ENCODE assay signal across 28 cellular contexts in the genomic region with DNA sequence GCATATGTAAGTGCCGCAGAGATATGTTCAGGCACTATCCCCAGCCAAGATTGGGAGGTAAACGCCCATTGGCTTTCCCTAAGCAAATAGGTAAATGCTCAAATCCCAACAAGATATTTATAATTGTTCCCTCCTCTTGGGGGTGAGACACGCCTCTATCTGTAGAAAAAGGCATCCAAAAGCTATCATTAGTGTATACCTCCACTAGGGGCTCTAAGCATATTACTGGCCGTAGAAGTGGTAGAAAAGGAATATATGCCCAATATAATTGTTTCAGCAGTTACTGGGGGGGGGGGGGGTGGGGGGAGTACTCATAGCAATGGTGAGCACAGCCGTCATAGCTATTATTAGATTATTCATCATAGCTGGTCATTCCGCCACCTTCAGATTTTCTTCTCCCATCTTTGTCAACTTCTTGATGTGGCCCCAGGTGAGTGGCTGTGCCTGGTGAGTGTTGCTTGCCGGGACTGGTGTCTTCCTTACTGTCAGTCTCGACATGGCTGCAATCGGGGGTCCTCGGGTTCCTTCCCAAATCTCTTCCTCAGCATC.
"Had no signal": no experiment of that assay in that cellular context is flagged by ENCODE, and none has a peak within 500 bp of the region (broad histone marks: within the 10 kb centered on the region; RNA-seq: fewer than 3 reads in every experiment).

No MANE protein-coding gene starts in this region.

- H3K36me3 Mint-ChIP-seq: mesothelial cell of epicardium; naive B cell; natural killer cell; neural progenitor cell; stimulated activated memory B cell treated with anti-CD40 and anti-IgM and Interleukin-4, amounts not matched to agents 10 μg/mL and 1 μg/mL and 100 μg/mL, for 72 hours had no signal

- H3K27me3 ChIP-seq: neural progenitor cell, neutrophil, ovary, right atrium auricular region, right lobe of liver, tibial nerve, upper lobe of left lung, vagina had no signal

- DNase-seq: hypothalamus; islet precursor cell; left ventricle myocardium inferior; mesendoderm; naive B cell; natural killer cell; nephron progenitor cell; occipital lobe; ovary; right lobe of liver; stimulated activated CD4-positive, alpha-beta T cell treated with anti-CD3 and anti-CD28 coated beads, Interleukin-12 subunit alpha, Interleukin-12 subunit beta, amount 100 ng/mL, for 4 hours; stimulated activated CD4-positive, alpha-beta T cell treated with anti-CD3 and anti-CD28 coated beads, Interleukin-15, amount 100 ng/mL, for 24 hours; stimulated activated CD4-positive, alpha-beta T cell treated with anti-CD3 and anti-CD28 coated beads, Interleukin-2, amount 100 ng/mL, for 24 hours; stimulated activated CD4-positive, alpha-beta T cell treated with anti-CD3 and anti-CD28 coated beads, Interleukin-4, amount 100 ng/mL, for 1 hour; stimulated activated naive CD4-positive, alpha-beta T cell treated with Interleukin-2 at 50 U/mL for 16 hours; stimulated activated naive CD8-positive, alpha-beta T cell treated with anti-CD3 and anti-CD28 coated beads, Interleukin-15, amount 100 ng/mL, for 72 hours; substantia nigra; upper lobe of left lung had no signal

- H3K4me2 ChIP-seq: neural progenitor cell had no signal

- H3K4me3 Mint-ChIP-seq: mesothelial cell of epicardium; naive B cell; natural killer cell; nephron progenitor cell; neural progenitor cell; stimulated activated memory B cell treated with anti-CD40 and anti-IgM and Interleukin-4, amounts not matched to agents 10 μg/mL and 1 μg/mL and 100 μg/mL, for 72 hours; stimulated activated naive CD8-positive, alpha-beta T cell treated with anti-CD3 and anti-CD28 coated beads, Interleukin-15, amount 100 ng/mL, for 72 hours had no signal

- H3K4me3 ChIP-seq: left ventricle myocardium inferior, lung, neural progenitor cell, ovary, right atrium auricular region, right lobe of liver, skin epidermis, tibial nerve, upper lobe of left lung, vagina had no signal

- H3K36me3 ChIP-seq: left ventricle myocardium inferior, neural progenitor cell, neutrophil, ovary, right atrium auricular region, right lobe of liver, tibial nerve, upper lobe of left lung, vagina had no signal

- H3K27ac Mint-ChIP-seq: mesothelial cell of epicardium; naive B cell; natural killer cell; nephron progenitor cell; neural progenitor cell; progenitor cell of endocrine pancreas; stimulated activated memory B cell treated with anti-CD40 and anti-IgM and Interleukin-4, amounts not matched to agents 10 μg/mL and 1 μg/mL and 100 μg/mL, for 72 hours; stimulated activated naive CD8-positive, alpha-beta T cell treated with anti-CD3 and anti-CD28 coated beads, Interleukin-15, amount 100 ng/mL, for 72 hours had no signal

- H3K9ac ChIP-seq: neural progenitor cell had no signal

- H3K9me3 ChIP-seq: left ventricle myocardium inferior, neutrophil, ovary, right atrium auricular region, right lobe of liver, tibial nerve, upper lobe of left lung, vagina had no signal

- H3K27ac ChIP-seq: left ventricle myocardium inferior, neural progenitor cell, neutrophil, ovary, right atrium auricular region, right lobe of liver, skin epidermis, tibial nerve, upper lobe of left lung, vagina had no signal

- H2AFZ ChIP-seq: neural progenitor cell had no signal

- H3K4me1 Mint-ChIP-seq: natural killer cell; nephron progenitor cell; stimulated activated memory B cell treated with anti-CD40 and anti-IgM and Interleukin-4, amounts not matched to agents 10 μg/mL and 1 μg/mL and 100 μg/mL, for 72 hours; stimulated activated naive CD8-positive, alpha-beta T cell treated with anti-CD3 and anti-CD28 coated beads, Interleukin-15, amount 100 ng/mL, for 72 hours had no signal

- ATAC-seq: natural killer cell; right lobe of liver; stimulated activated memory B cell treated with anti-CD40 and anti-IgM and Interleukin-4, amounts not matched to agents 10 μg/mL and 1 μg/mL and 100 μg/mL, for 72 hours; stimulated activated naive CD8-positive, alpha-beta T cell treated with anti-CD3 and anti-CD28 coated beads, Interleukin-15, amount 100 ng/mL, for 72 hours had no signal

- H3K4me1 ChIP-seq: neural progenitor cell had no signal

- H3K9me3 Mint-ChIP-seq: mesothelial cell of epicardium; naive B cell; natural killer cell; nephron progenitor cell; neural progenitor cell; stimulated activated memory B cell treated with anti-CD40 and anti-IgM and Interleukin-4, amounts not matched to agents 10 μg/mL and 1 μg/mL and 100 μg/mL, for 72 hours; stimulated activated naive CD8-positive, alpha-beta T cell treated with anti-CD3 and anti-CD28 coated beads, Interleukin-15, amount 100 ng/mL, for 72 hours had no signal
